17 cellular contexts compared by ENCODE assay signal in genomic region chr20:37729909-37730308, GRCh38. TPM values are rescaled to one million over a fixed set of nuclear protein-coding genes. Genes with fewer than 3 reads are reported as not detected.
DNase-seq lines count a peak whose midpoint lies in the region; ATAC-seq and TF ChIP-seq lines count a peak whose summit lies in the region.
"Had no signal": no experiment of that assay in that cellular context is flagged by ENCODE, and none has a peak within 500 bp of the region (broad histone marks: within the 10 kb centered on the region; RNA-seq: fewer than 3 reads in every experiment).

No MANE protein-coding gene starts in this region.

- peaks cover 47 to 50% of the 10 kb centered on the region in 2 experiments for H3K4me1 Mint-ChIP-seq in H9
- peaks cover 85% of the 10 kb centered on the region for H3K4me1 Mint-ChIP-seq in brain

- no peak overlapping the region for H4K8ac ChIP-seq in H9 (replicated peaks; ENCODE audit: insufficient read length, low read depth, low read length)

- peaks cover 0 to 14% (median 0%) of the 10 kb centered on the region in 3 donors for H3K36me3 ChIP-seq in tibial nerve
- H3K36me3 ChIP-seq: thyroid gland had no signal

- H3K27ac ChIP-seq in H9 (ENCODE audit: insufficient read length, low read depth, low read length) = no peak overlapping the region
- H3K27ac ChIP-seq in tibial nerve = no peak overlapping the region
- H3K27ac ChIP-seq: parathyroid adenoma, Peyer's patch, thyroid gland had no signal

- H3K9me3 ChIP-seq in H9 (ENCODE audit: control insufficient read depth, low read depth, low read length) (no peaks in the 10 kb centered on the region), tibial nerve (no peaks in the 10 kb centered on the region)
- H3K9me3 ChIP-seq: Peyer's patch, thyroid gland had no signal

- peak overlapping the region in 2 of 3 experiments; percentile 2 to 37; a peak in 1 of 7 replicates for H3K27ac Mint-ChIP-seq in H9
- H3K27ac Mint-ChIP-seq in brain = peak overlapping the region; percentile 5 to 78 (median 10)
- H3K27ac Mint-ChIP-seq: activated naive CD8-positive, alpha-beta T cell had no signal

- H3K9ac ChIP-seq in H9 (ENCODE audit: extremely low read depth, insufficient read length, low read length) = no peak overlapping the region
- H3K9ac ChIP-seq: parathyroid adenoma had no signal

- H3K4me3 Mint-ChIP-seq in H9 (no peak overlapping the region), brain (peak overlapping the region in 4 of 5 experiments; percentile 5 to 42 (median 16))
- H3K4me3 Mint-ChIP-seq: activated naive CD8-positive, alpha-beta T cell had no signal

- H2BK5ac ChIP-seq in H9 (ENCODE audit: insufficient read length, low read length) = no peak overlapping the region

- TF ChIP-seq EP300 in tibial nerve (IDR thresholded peaks at IDR 0.05) = no peak

- H4K91ac ChIP-seq in H9 (ENCODE audit: insufficient read length, low read depth, low read length) = no peak overlapping the region

- H3K4ac ChIP-seq in H9 (ENCODE audit: low read depth, low read length) = no peak overlapping the region

- H2BK15ac ChIP-seq in H9 (ENCODE audit: low read depth, low read length) = no peak overlapping the region

- H2AFZ ChIP-seq in H9 (ENCODE audit: low read length) = no peak overlapping the region
- H2AFZ ChIP-seq: parathyroid adenoma had no signal

- H2AK5ac ChIP-seq in H9 (ENCODE audit: insufficient read length, low read length) = no peak overlapping the region

- H3K79me1 ChIP-seq in H9 (ENCODE audit: insufficient read depth, low read depth, low read length, poor library complexity, severe bottlenecking) = peaks cover 2% of the 10 kb centered on the region

- no peak for TF ChIP-seq CTCF in AG10803 (conservative IDR thresholded peaks at IDR 0.05; ENCODE audit: low read length)
- no peak for TF ChIP-seq CTCF in H9 (conservative IDR thresholded peaks at IDR 0.05)
- no peak for TF ChIP-seq CTCF in brain (conservative IDR thresholded peaks at IDR 0.05)
- no peak for TF ChIP-seq CTCF in tibial nerve (IDR thresholded peaks at IDR 0.05)

- H3K36me3 Mint-ChIP-seq in H9 (ENCODE audit: insufficient read depth in 1 of 3, low read depth in 3 of 3) = peaks cover 2 to 15% (median 7%) of the 10 kb centered on the region in 3 experiments; a peak in 6 of 7 replicates
- H3K36me3 Mint-ChIP-seq in brain = peaks cover 21% of the 10 kb centered on the region

- H3K9me3 Mint-ChIP-seq in H9 = no peaks in the 10 kb centered on the region
- H3K9me3 Mint-ChIP-seq in brain = no peaks in the 10 kb centered on the region

- H3K4me1 ChIP-seq in H9 (ENCODE audit: insufficient read depth, low read length) (peaks cover 4% of the 10 kb centered on the region; the same call in 1 of the 2 replicates), tibial nerve (peaks cover 0 to 48% (median 2%) of the 10 kb centered on the region in 4 donors)
- H3K4me1 ChIP-seq: Peyer's patch had no signal

- no CpG with 5 or more reads among the region's 3 CpGs for WGBS in H9 (ENCODE audit: extremely low coverage, insufficient read length, low lambda C conversion rate)
- 71% methylated on average over 3 of the region's 3 CpGs for WGBS in tibial nerve, 2 donors

- DNase-seq in AG10803 (ENCODE audit: low read depth) (peak; percentile 28), H9 (no peak), lung microvascular endothelial cell (ENCODE audit: low read depth in 2 of 2) (peak; percentile 14 to 34), medulla oblongata (ENCODE audit: extremely low spot score) (no peak), tibial nerve (ENCODE audit: low spot score in 2 of 2) (no peak)
- DNase-seq: activated CD4-positive, alpha-beta T cell treated with anti-CD3 and anti-CD28 coated beads for 1 hour; activated T-cell treated with anti-CD3 and anti-CD28 coated beads for 4 hours; AML-193; NCI-H1048; Peyer's patch; stimulated activated CD4-positive, alpha-beta T cell treated with anti-CD3 and anti-CD28 coated beads, Interleukin-1b, Interleukin-23, amount 100 ng/mL, for 48 hours; thyroid gland had no signal

- H3K18ac ChIP-seq in H9 (ENCODE audit: insufficient read length, low read depth, low read length) = no peak overlapping the region

- no peak overlapping the region for H3K14ac ChIP-seq in H9 (ENCODE audit: insufficient read depth, low read length)

- no peaks in the 10 kb centered on the region for H3K23me2 ChIP-seq in H9 (ENCODE audit: insufficient read length, low read depth, low read length, poor library complexity, severe bottlenecking)

- H4K20me1 ChIP-seq in H9 (ENCODE audit: control insufficient read depth, insufficient read depth, insufficient read length) = no peaks in the 10 kb centered on the region

- H3K4me3 ChIP-seq in AG10803 (ENCODE audit: low read length) (no peak overlapping the region), tibial nerve (no peak overlapping the region)
- H3K4me3 ChIP-seq: Peyer's patch, thyroid gland had no signal

- no peak for TF ChIP-seq POLR2A in tibial nerve (IDR thresholded peaks at IDR 0.05)

- no peak overlapping the region for H2BK12ac ChIP-seq in H9 (ENCODE audit: insufficient read length, low read depth, low read length)

- H3T11ph ChIP-seq in H9 (ENCODE audit: low read length) = no peak overlapping the region

- no peak for ATAC-seq in HG03135 (IDR thresholded peaks at IDR 0.05; ENCODE audit: unreplicated experiment)
- no peak for ATAC-seq in HG03520 (IDR thresholded peaks at IDR 0.05; ENCODE audit: unreplicated experiment)

- H3K4me2 ChIP-seq in H9 (ENCODE audit: insufficient read depth, insufficient read length, low read length) = no peak overlapping the region

- no peak overlapping the region for H3K23ac ChIP-seq in H9 (ENCODE audit: insufficient read length, low read depth, low read length)

- no peak overlapping the region for H2BK20ac ChIP-seq in H9 (ENCODE audit: low read depth, low read length, poor library complexity, severe bottlenecking)

- H3K79me2 ChIP-seq in H9 (ENCODE audit: insufficient read depth, low read length) = no peaks in the 10 kb centered on the region

- H3K27me3 Mint-ChIP-seq in H9 (ENCODE audit: low read depth) (no peaks in the 10 kb centered on the region), brain (no peaks in the 10 kb centered on the region)
- H3K27me3 Mint-ChIP-seq: activated naive CD8-positive, alpha-beta T cell had no signal

- H3K27me3 ChIP-seq in H9 (ENCODE audit: insufficient read depth, low read length) = no peaks in the 10 kb centered on the region; the same call in 1 of the 2 replicates
- H3K27me3 ChIP-seq in tibial nerve = no peaks in the 10 kb centered on the region
- H3K27me3 ChIP-seq: Peyer's patch, thyroid gland had no signal

- H3K56ac ChIP-seq in H9 (ENCODE audit: insufficient read length, low read depth, low read length) = no peak overlapping the region

- H4K5ac ChIP-seq in H9 (ENCODE audit: insufficient read length, low read depth, low read length) = no peak overlapping the region

- no peak overlapping the region for H2BK120ac ChIP-seq in H9 (ENCODE audit: low read depth, low read length, poor library complexity, severe bottlenecking)

RNA-seq across cellular contexts. Expression of gene CTNNBL1, which starts 36.1 kb away (rescaled TPM):
- total RNA-seq in H9 (2021) (67.2 and 70.7 TPM in 2 replicates), lung microvascular endothelial cell (19.4 and 23.4 TPM in 2 replicates), tibial nerve (10 to 100 TPM; 25.5 to 38.4 (median 35.1) TPM)
- polyA plus RNA-seq in brain (ENCODE audit: insufficient read depth, low read depth, low replicate concordance) = 77.5 TPM

Comparison
In these comparisons a context has a peak if more than half of its experiments do, and no peak if none do; other contexts are left out.
1. DNase-seq: peak in AG10803 (single experiment) and lung microvascular endothelial cell (2 of 2); none in H9 (single experiment), medulla oblongata (single experiment) and tibial nerve (0 of 2).
2. H3K4me3 Mint-ChIP-seq: peak in brain (4 of 5); none in H9 (0 of 2).